Comparison of ENCODE assay signal across 8 cellular contexts in the genomic region with DNA sequence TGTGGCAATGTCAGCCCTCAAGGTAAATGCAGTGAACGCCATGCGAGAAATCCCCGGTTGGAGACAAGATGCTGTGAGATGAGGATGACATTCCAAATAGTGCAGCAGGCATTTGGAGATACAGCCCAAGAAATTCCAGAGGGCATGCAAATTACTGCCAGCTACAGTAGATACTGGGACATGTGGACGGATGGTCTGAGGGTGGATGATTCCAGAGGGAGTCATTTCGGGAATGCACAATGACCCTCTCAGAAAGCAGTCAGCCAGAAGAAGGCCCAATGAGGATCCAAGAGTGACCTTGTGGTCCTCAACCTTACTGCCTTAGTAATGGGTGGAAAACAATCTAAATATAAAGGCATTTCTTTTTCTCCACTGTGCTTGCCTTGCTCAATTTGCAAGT.
"Had no signal": no experiment of that assay in that cellular context is flagged by ENCODE, and none has a peak within 500 bp of the region (broad histone marks: within the 10 kb centered on the region; RNA-seq: fewer than 3 reads in every experiment).

No MANE protein-coding gene starts in this region.

- DNase-seq: GM23248, GOT3, H7, HFFc6, IMR-90 had no signal

- H3K9ac ChIP-seq: GM23248 had no signal

- H3K27ac ChIP-seq: GM23248, HL-60 had no signal

- ATAC-seq: HCT116 had no signal

- H3K27ac Mint-ChIP-seq: HFFc6 had no signal

- H3K9me3 Mint-ChIP-seq: HFFc6 had no signal

- H3K36me3 ChIP-seq: HAP-1 had no signal

- H3K4me1 ChIP-seq: HAP-1 had no signal

- H3K9me3 ChIP-seq: HAP-1 had no signal

- H2AFZ ChIP-seq: GM23248 had no signal

- H3K4me3 Mint-ChIP-seq: HFFc6 had no signal

- H3K4me3 ChIP-seq: GM23248, HAP-1 had no signal
